ENCODE assay signal across 2 cellular contexts in the genomic region with DNA sequence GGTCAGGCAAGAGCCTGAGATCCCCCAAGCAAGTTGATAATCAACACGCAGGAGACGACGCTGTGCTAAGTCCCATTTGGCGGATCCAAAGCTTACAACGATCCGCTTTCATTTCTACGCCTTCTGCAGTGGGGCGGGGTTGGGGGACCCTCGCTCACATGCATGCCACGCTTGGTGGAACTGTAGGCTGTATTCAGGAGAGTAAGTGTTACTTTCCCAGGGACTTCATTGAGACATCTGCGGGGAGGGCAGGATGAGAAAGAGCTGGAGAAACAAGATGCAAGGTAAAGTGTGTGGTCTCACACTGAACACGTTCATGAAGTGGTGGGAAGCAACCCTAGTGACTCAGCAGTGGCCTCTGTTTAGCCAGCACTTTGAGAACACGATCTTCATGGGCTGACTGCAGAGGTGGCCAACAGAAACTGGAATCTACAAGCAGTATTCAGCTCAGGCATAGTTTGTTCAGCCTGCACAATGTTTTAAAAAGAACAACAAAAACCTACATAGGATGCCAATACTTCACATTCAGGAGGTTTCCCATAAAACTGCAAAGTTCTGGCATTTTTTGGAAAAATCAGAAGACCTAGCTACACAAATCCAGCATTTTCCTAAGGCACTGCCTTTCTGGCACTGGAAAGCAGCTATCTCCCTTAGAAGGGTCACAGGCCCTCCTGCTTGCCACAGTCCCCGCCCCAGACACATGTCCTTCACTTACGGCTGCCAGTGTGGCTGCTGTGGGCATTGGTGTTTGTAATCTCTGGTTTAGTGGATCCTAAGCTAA.
TF ChIP-seq lines count a peak whose summit lies in the region.

No MANE protein-coding gene starts in this region.

TF ChIP-seq in liver, 16 proteins besides CTCF, POLR2A, EP300 and RAD21:
- TF ChIP-seq NR2F2 (IDR thresholded peaks at IDR 0.05) (no peak), JUND (IDR thresholded peaks at IDR 0.05) (no peak), SP1 (IDR thresholded peaks at IDR 0.05) (no peak), FOXA1 (IDR thresholded peaks at IDR 0.05) (no peak), HNF4A (conservative IDR thresholded peaks at IDR 0.05) (no peak), GABPA (IDR thresholded peaks at IDR 0.05 in 1 of 2, conservative IDR thresholded peaks at IDR 0.05 in 1 of 2) (no peak), FOXA2 (IDR thresholded peaks at IDR 0.05) (no peak), HNF4G (IDR thresholded peaks at IDR 0.05) (no peak), YY1 (IDR thresholded peaks at IDR 0.05) (no peak), RXRA (IDR thresholded peaks at IDR 0.05) (no peak), ATF3 (IDR thresholded peaks at IDR 0.05) (no peak), EGR1 (IDR thresholded peaks at IDR 0.05; ENCODE audit: low read depth in 2 of 2) (no peak), TAF1 (conservative IDR thresholded peaks at IDR 0.05) (no peak)
- TF ChIP-seq, protein P1, sequence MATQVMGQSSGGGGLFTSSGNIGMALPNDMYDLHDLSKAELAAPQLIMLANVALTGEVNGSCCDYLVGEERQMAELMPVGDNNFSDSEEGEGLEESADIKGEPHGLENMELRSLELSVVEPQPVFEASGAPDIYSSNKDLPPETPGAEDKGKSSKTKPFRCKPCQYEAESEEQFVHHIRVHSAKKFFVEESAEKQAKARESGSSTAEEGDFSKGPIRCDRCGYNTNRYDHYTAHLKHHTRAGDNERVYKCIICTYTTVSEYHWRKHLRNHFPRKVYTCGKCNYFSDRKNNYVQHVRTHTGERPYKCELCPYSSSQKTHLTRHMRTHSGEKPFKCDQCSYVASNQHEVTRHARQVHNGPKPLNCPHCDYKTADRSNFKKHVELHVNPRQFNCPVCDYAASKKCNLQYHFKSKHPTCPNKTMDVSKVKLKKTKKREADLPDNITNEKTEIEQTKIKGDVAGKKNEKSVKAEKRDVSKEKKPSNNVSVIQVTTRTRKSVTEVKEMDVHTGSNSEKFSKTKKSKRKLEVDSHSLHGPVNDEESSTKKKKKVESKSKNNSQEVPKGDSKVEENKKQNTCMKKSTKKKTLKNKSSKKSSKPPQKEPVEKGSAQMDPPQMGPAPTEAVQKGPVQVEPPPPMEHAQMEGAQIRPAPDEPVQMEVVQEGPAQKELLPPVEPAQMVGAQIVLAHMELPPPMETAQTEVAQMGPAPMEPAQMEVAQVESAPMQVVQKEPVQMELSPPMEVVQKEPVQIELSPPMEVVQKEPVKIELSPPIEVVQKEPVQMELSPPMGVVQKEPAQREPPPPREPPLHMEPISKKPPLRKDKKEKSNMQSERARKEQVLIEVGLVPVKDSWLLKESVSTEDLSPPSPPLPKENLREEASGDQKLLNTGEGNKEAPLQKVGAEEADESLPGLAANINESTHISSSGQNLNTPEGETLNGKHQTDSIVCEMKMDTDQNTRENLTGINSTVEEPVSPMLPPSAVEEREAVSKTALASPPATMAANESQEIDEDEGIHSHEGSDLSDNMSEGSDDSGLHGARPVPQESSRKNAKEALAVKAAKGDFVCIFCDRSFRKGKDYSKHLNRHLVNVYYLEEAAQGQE (IDR thresholded peaks at IDR 0.05) = no peak
TF ChIP-seq in liver: peak in this region for 0.

TF ChIP-seq in HepG2, 621 proteins besides CTCF, POLR2A, EP300 and RAD21:
- TF ChIP-seq KDM5A (IDR thresholded peaks at IDR 0.05; ENCODE audit: borderline replicate concordance, low read length) (no peak), NONO (IDR thresholded peaks at IDR 0.05) (no peak), NONO (CRISPR knock-in tag; conservative IDR thresholded peaks at IDR 0.05) (no peak), ZFP62 (CRISPR knock-in tag; IDR thresholded peaks at IDR 0.05) (no peak), MTF2 (CRISPR knock-in tag; IDR thresholded peaks at IDR 0.05; ENCODE audit: borderline replicate concordance) (no peak), NCOR1 (IDR thresholded peaks at IDR 0.05; ENCODE audit: borderline replicate concordance, low read length) (no peak), KLF15 (CRISPR knock-in tag; IDR thresholded peaks at IDR 0.05; ENCODE audit: borderline replicate concordance) (no peak), NFKBIZ (CRISPR knock-in tag; IDR thresholded peaks at IDR 0.05) (no peak), ZNF383 (CRISPR knock-in tag; IDR thresholded peaks at IDR 0.05; ENCODE audit: borderline replicate concordance) (no peak), PRDM15 (CRISPR knock-in tag; IDR thresholded peaks at IDR 0.05) (no peak), NR3C1 (CRISPR knock-in tag; IDR thresholded peaks at IDR 0.05) (no peak), NFIB (CRISPR knock-in tag; IDR thresholded peaks at IDR 0.05; ENCODE audit: borderline replicate concordance) (no peak)
